Comparison of ENCODE assay signal across 23 cellular contexts in genomic region chr7:84492128-84492527, GRCh38.
A peak's percentile ranks its signal among the peaks of the same experiment; 100 is the strongest.
DNase-seq lines count a peak whose midpoint lies in the region; ATAC-seq and TF ChIP-seq lines count a peak whose summit lies in the region.
"Had no signal": no experiment of that assay in that cellular context is flagged by ENCODE, and none has a peak within 500 bp of the region (broad histone marks: within the 10 kb centered on the region; RNA-seq: fewer than 3 reads in every experiment).

No MANE protein-coding gene starts in this region.

- no peaks in the 10 kb centered on the region for H3K4me1 Mint-ChIP-seq in activated CD4-positive, alpha-beta memory T cell treated with anti-CD3 and anti-CD28 coated beads for 36 hours (ENCODE audit: low read depth)
- H3K4me1 Mint-ChIP-seq: activated naive CD4-positive, alpha-beta T cell treated with anti-CD3 and anti-CD28 coated beads, Interleukin-2, amount 50 U/mL, for 24 hours; activated T-helper 17 cell treated with anti-CD3 and anti-CD28 coated beads, Interleukin-2, amount 50 U/mL, for 72 hours; T-cell had no signal

- intact Hi-C loops in left cardiac atrium (cut with DNase I) (no loop called here), spleen (cut with DNase I; ENCODE audit: low total_unique reads) (no loop called here)
- intact Hi-C loops in activated CD4-positive, alpha-beta memory T cell treated with anti-CD3 and anti-CD28 coated beads for 36 hours (cut with micrococcal nuclease), result no loop called here

- TF ChIP-seq POLR2A in spleen (IDR thresholded peaks at IDR 0.05), result no peak

- no peaks in the 10 kb centered on the region for H4K20me1 ChIP-seq in osteoblast (ENCODE audit: insufficient read depth, low read length)
- H4K20me1 ChIP-seq: BLaER1 had no signal

- no peak for ATAC-seq in left cardiac atrium
- ATAC-seq: A549; activated T-helper 17 cell treated with anti-CD3 and anti-CD28 coated beads, Interleukin-2, amount 50 U/mL, for 72 hours; K562; T-cell had no signal

- CTCF ChIA-PET in BJ (lab: Yijun Ruan, JAX) (interaction anchor here (1.6 to 2.6 kb wide), 2 partner anchors 12 to 528 kb away, joined by 4 to 8 read pairs; no protein-coding TSS in a partner anchor), HEK293T (lab: Yijun Ruan, JAX) (no interaction called here)
- CTCF ChIA-PET in activated CD4-positive, alpha-beta memory T cell treated with anti-CD3 and anti-CD28 coated beads for 36 hours (lab: Charles Lee), result no interaction called here

- no peaks in the 10 kb centered on the region for H3K9me3 Mint-ChIP-seq in activated CD4-positive, alpha-beta memory T cell treated with anti-CD3 and anti-CD28 coated beads for 36 hours
- H3K9me3 Mint-ChIP-seq: activated naive CD4-positive, alpha-beta T cell treated with anti-CD3 and anti-CD28 coated beads, Interleukin-2, amount 50 U/mL, for 24 hours; activated T-helper 17 cell treated with anti-CD3 and anti-CD28 coated beads, Interleukin-2, amount 50 U/mL, for 72 hours had no signal

- H3K4me1 ChIP-seq in osteoblast (ENCODE audit: insufficient read depth, low read length) (no peaks in the 10 kb centered on the region), spleen (no peaks in the 10 kb centered on the region)
- H3K4me1 ChIP-seq: BLaER1, prostate gland had no signal

- no peaks in the 10 kb centered on the region for H3K36me3 Mint-ChIP-seq in activated CD4-positive, alpha-beta memory T cell treated with anti-CD3 and anti-CD28 coated beads for 36 hours
- H3K36me3 Mint-ChIP-seq: activated naive CD4-positive, alpha-beta T cell treated with anti-CD3 and anti-CD28 coated beads, Interleukin-2, amount 50 U/mL, for 24 hours; T-cell had no signal

- H3K9ac ChIP-seq in SK-N-MC (ENCODE audit: insufficient read length), result no peak overlapping the region
- H3K9ac ChIP-seq: BLaER1 had no signal

- TF ChIP-seq CTCF in BJ (IDR thresholded peaks at IDR 0.05; ENCODE audit: insufficient read depth, low read depth, low read length) (no peak), osteoblast (IDR thresholded peaks at IDR 0.05; ENCODE audit: extremely low read depth, low read depth, low read length) (no peak), spleen (IDR thresholded peaks at IDR 0.05 in 8 of 11, conservative IDR thresholded peaks at IDR 0.05 in 3 of 11) (no peak)

- no peaks in the 10 kb centered on the region for H3K27me3 Mint-ChIP-seq in activated CD4-positive, alpha-beta memory T cell treated with anti-CD3 and anti-CD28 coated beads for 36 hours
- H3K27me3 Mint-ChIP-seq: activated T-helper 17 cell treated with anti-CD3 and anti-CD28 coated beads, Interleukin-2, amount 50 U/mL, for 72 hours had no signal

- POLR2A ChIA-PET in BJ (lab: Charles Lee), result interaction anchor here (0.7 kb wide), 1 partner anchor 506 kb away, joined by 5 read pairs; no protein-coding TSS in a partner anchor
- POLR2A ChIA-PET in activated CD4-positive, alpha-beta memory T cell treated with anti-CD3 and anti-CD28 coated beads for 36 hours (lab: Charles Lee), result no interaction called here
- POLR2A ChIA-PET in HEK293T (lab: Yijun Ruan, JAX), result no interaction called here

- no peak for DNase-seq in BJ (ENCODE audit: low read depth)
- no peak for DNase-seq in SK-N-MC (ENCODE audit: low read depth, low spot score)
- DNase-seq in fibroblast of gingiva (ENCODE audit: low read depth), result peak; percentile 40
- DNase-seq in osteoblast (ENCODE audit: insufficient read length, low spot score, missing footprints), result no peak
- DNase-seq in left cardiac atrium, result no peak
- no peak for DNase-seq in activated CD4-positive, alpha-beta memory T cell treated with anti-CD3 and anti-CD28 coated beads for 36 hours
- DNase-seq in HEK293T (ENCODE audit: extremely low spot score), result no peak
- DNase-seq in spleen, result no peak
- DNase-seq: activated CD4-positive, CD25-positive, alpha-beta regulatory T cell; cortex of kidney; DMS79 treated with DMSO at 0.1 percent for 48 hours; NCI-H1105 treated with DMSO at 0.1 percent for 48 hours; NCI-H2029; stimulated activated CD4-positive, alpha-beta T cell treated with anti-CD3 and anti-CD28 coated beads, Interleukin-2, amount 100 ng/mL, for 24 hours; T-cell had no signal

- no peak overlapping the region for H3K27ac Mint-ChIP-seq in activated CD4-positive, alpha-beta memory T cell treated with anti-CD3 and anti-CD28 coated beads for 36 hours
- H3K27ac Mint-ChIP-seq: activated naive CD4-positive, alpha-beta T cell treated with anti-CD3 and anti-CD28 coated beads, Interleukin-2, amount 50 U/mL, for 24 hours; activated T-helper 17 cell treated with anti-CD3 and anti-CD28 coated beads, Interleukin-2, amount 50 U/mL, for 72 hours; T-cell had no signal

- peak overlapping the region; percentile 27 for H2AFZ ChIP-seq in osteoblast (ENCODE audit: low read length)

- H3K36me3 ChIP-seq in BJ (ENCODE audit: control insufficient read depth, insufficient read depth, low read length), result no peaks in the 10 kb centered on the region
- H3K36me3 ChIP-seq in SK-N-MC (ENCODE audit: insufficient read depth, low read length), result no peaks in the 10 kb centered on the region
- no peaks in the 10 kb centered on the region for H3K36me3 ChIP-seq in osteoblast (ENCODE audit: insufficient read depth, low read length)
- H3K36me3 ChIP-seq in spleen, result no peaks in the 10 kb centered on the region
- H3K36me3 ChIP-seq: BLaER1, cardiac muscle cell, HAP-1, prostate gland had no signal

- H3K9me3 ChIP-seq in SK-N-MC (ENCODE audit: low read depth, low read length), result no peaks in the 10 kb centered on the region
- no peaks in the 10 kb centered on the region for H3K9me3 ChIP-seq in osteoblast (ENCODE audit: low read depth, low read length)
- H3K9me3 ChIP-seq in spleen, result no peaks in the 10 kb centered on the region
- H3K9me3 ChIP-seq: A549, BLaER1, HAP-1, prostate gland had no signal

- H3K27ac ChIP-seq in SK-N-MC (no peak overlapping the region), osteoblast (ENCODE audit: low read depth, low read length) (no peak overlapping the region), spleen (no peak overlapping the region)
- H3K27ac ChIP-seq: A549, BLaER1, cardiac muscle cell, prostate gland had no signal

- WGBS in spleen, 5 donors, result 80 to 90% (median 86%) methylated on average over 4 of the region's 4 CpGs

- H3K4me3 ChIP-seq in BJ (ENCODE audit: low read depth, low read length), result peak overlapping the region; percentile 24
- peak overlapping the region; percentile 37 for H3K4me3 ChIP-seq in SK-N-MC
- H3K4me3 ChIP-seq in osteoblast (ENCODE audit: insufficient read depth, low read length), result no peak overlapping the region
- H3K4me3 ChIP-seq in spleen, result no peak overlapping the region
- H3K4me3 ChIP-seq: A549, BLaER1, cardiac muscle cell, HAP-1, K562, prostate gland had no signal

- H3K79me2 ChIP-seq in osteoblast (ENCODE audit: insufficient read depth, low read length), result no peaks in the 10 kb centered on the region

- H3K4me2 ChIP-seq in osteoblast (ENCODE audit: insufficient read depth, low read length), result no peak overlapping the region
- H3K4me2 ChIP-seq: A549, BLaER1 had no signal

- no peaks in the 10 kb centered on the region for H3K27me3 ChIP-seq in BJ (ENCODE audit: control insufficient read depth, insufficient read depth, low read length)
- no peaks in the 10 kb centered on the region for H3K27me3 ChIP-seq in osteoblast (ENCODE audit: insufficient read depth, low read length)
- H3K27me3 ChIP-seq in spleen (replicated peaks in 1 of 7), result no peaks in the 10 kb centered on the region
- H3K27me3 ChIP-seq: BLaER1, cardiac muscle cell had no signal

- no peak overlapping the region for H3K4me3 Mint-ChIP-seq in activated CD4-positive, alpha-beta memory T cell treated with anti-CD3 and anti-CD28 coated beads for 36 hours
- H3K4me3 Mint-ChIP-seq: activated naive CD4-positive, alpha-beta T cell treated with anti-CD3 and anti-CD28 coated beads, Interleukin-2, amount 50 U/mL, for 24 hours; activated T-helper 17 cell treated with anti-CD3 and anti-CD28 coated beads, Interleukin-2, amount 50 U/mL, for 72 hours; T-cell had no signal

TF ChIP-seq in HEK293T, 16 proteins besides CTCF, POLR2A, EP300 and RAD21:
- TF ChIP-seq HDGF (IDR thresholded peaks at IDR 0.05; ENCODE audit: borderline replicate concordance) (no peak), NFRKB (IDR thresholded peaks at IDR 0.05) (no peak), ARNT (IDR thresholded peaks at IDR 0.05) (no peak), FOXK2 (IDR thresholded peaks at IDR 0.05) (no peak), SUZ12 (IDR thresholded peaks at IDR 0.05) (no peak), TARDBP (IDR thresholded peaks at IDR 0.05) (no peak), SP1 (IDR thresholded peaks at IDR 0.05) (no peak), L3MBTL2 (conservative IDR thresholded peaks at IDR 0.05) (no peak), ELF4 (IDR thresholded peaks at IDR 0.05) (no peak), BHLHE40 (IDR thresholded peaks at IDR 0.05; ENCODE audit: borderline replicate concordance) (no peak), FOXA1 (IDR thresholded peaks at IDR 0.05) (no peak), ZNF384 (IDR thresholded peaks at IDR 0.05) (no peak), LEF1 (IDR thresholded peaks at IDR 0.05; ENCODE audit: borderline replicate concordance) (no peak), CTBP1 (IDR thresholded peaks at IDR 0.05; ENCODE audit: borderline replicate concordance) (no peak)
TF ChIP-seq in HEK293T: peak in this region for 0.

Comparison
In these comparisons a context has a peak if more than half of its experiments do, and no peak if none do; other contexts are left out.
1. H3K4me3 ChIP-seq: peak in BJ (single experiment) and SK-N-MC (single experiment); none in osteoblast (single experiment) and spleen (0 of 8).